8 cellular contexts compared by ENCODE assay signal in genomic region chr1:36155560-36156328, GRCh38. TPM values are rescaled to one million over a fixed set of nuclear protein-coding genes. Genes with fewer than 3 reads are reported as not detected.
DNase-seq lines count a peak whose midpoint lies in the region; ATAC-seq and TF ChIP-seq lines count a peak whose summit lies in the region.

Gene MAP7D1, plus strand, starts transcription at chr1:36156160. Its CDS starts 258 bp downstream, at chr1:36156418.

- no peaks in the 10 kb centered on the region for H3K27me3 Mint-ChIP-seq in activated T-helper 2 cell treated with anti-CD3 and anti-CD28 coated beads, Interferon-gamma antibody, Interleukin-2, Interleukin-4, amounts not matched to agents 10 μg/mL and 5 μg/mL and 100 μg/mL, durations not matched to agents 14 hours and 24 hours and 36 hours (ENCODE audit: low read depth)
- peaks cover 2% of the 10 kb centered on the region for H3K27me3 Mint-ChIP-seq in nephron progenitor cell (ENCODE audit: low read depth, poor library complexity)
- H3K27me3 Mint-ChIP-seq in stimulated activated naive CD8-positive, alpha-beta T cell treated with anti-CD3 and anti-CD28 coated beads, Interleukin-15, amount 100 ng/mL, for 72 hours = no peaks in the 10 kb centered on the region

- no peaks in the 10 kb centered on the region for H3K9me3 Mint-ChIP-seq in activated T-helper 2 cell treated with anti-CD3 and anti-CD28 coated beads, Interferon-gamma antibody, Interleukin-2, Interleukin-4, amounts not matched to agents 10 μg/mL and 5 μg/mL and 100 μg/mL, durations not matched to agents 14 hours and 24 hours and 36 hours
- H3K9me3 Mint-ChIP-seq in nephron progenitor cell = no peaks in the 10 kb centered on the region
- H3K9me3 Mint-ChIP-seq in stimulated activated naive CD8-positive, alpha-beta T cell treated with anti-CD3 and anti-CD28 coated beads, Interleukin-15, amount 100 ng/mL, for 72 hours = no peaks in the 10 kb centered on the region

- DNase-seq in COR-L47 (lab: John Stamatoyannopoulos, UW) (peak; percentile 70), HuH-7 (ENCODE audit: low spot score) (peak; percentile 78), RPMI8226 (peak; percentile 93), fibroblast of pulmonary artery (ENCODE audit: low read depth) (peak; percentile 79), nephron progenitor cell (peak; percentile 82)
- DNase-seq in activated T-helper 2 cell treated with anti-CD3 and anti-CD28 coated beads, Interferon-gamma antibody, Interleukin-2, Interleukin-4, amounts not matched to agents 10 μg/mL and 5 μg/mL and 100 μg/mL, durations not matched to agents 14 hours and 24 hours and 36 hours (ENCODE audit: low spot score) = peak; percentile 80
- peak; percentile 86 to 92 for DNase-seq in stimulated activated naive CD8-positive, alpha-beta T cell treated with anti-CD3 and anti-CD28 coated beads, Interleukin-15, amount 100 ng/mL, for 72 hours

- peak within 1 kb of the TSS; percentile 89 for H3K4me3 Mint-ChIP-seq in activated T-helper 2 cell treated with anti-CD3 and anti-CD28 coated beads, Interferon-gamma antibody, Interleukin-2, Interleukin-4, amounts not matched to agents 10 μg/mL and 5 μg/mL and 100 μg/mL, durations not matched to agents 14 hours and 24 hours and 36 hours (ENCODE audit: low read depth)
- peak within 1 kb of the TSS; percentile 87 for H3K4me3 Mint-ChIP-seq in nephron progenitor cell
- peak within 1 kb of the TSS; percentile 91 to 98 for H3K4me3 Mint-ChIP-seq in stimulated activated naive CD8-positive, alpha-beta T cell treated with anti-CD3 and anti-CD28 coated beads, Interleukin-15, amount 100 ng/mL, for 72 hours

- H3K36me3 Mint-ChIP-seq in activated T-helper 2 cell treated with anti-CD3 and anti-CD28 coated beads, Interferon-gamma antibody, Interleukin-2, Interleukin-4, amounts not matched to agents 10 μg/mL and 5 μg/mL and 100 μg/mL, durations not matched to agents 14 hours and 24 hours and 36 hours (ENCODE audit: low read depth) = peaks cover 22% of the 10 kb centered on the region
- peaks cover 13% of the 10 kb centered on the region for H3K36me3 Mint-ChIP-seq in nephron progenitor cell (ENCODE audit: low read depth)

- peaks cover 61% of the 10 kb centered on the region for H3K4me1 Mint-ChIP-seq in activated T-helper 2 cell treated with anti-CD3 and anti-CD28 coated beads, Interferon-gamma antibody, Interleukin-2, Interleukin-4, amounts not matched to agents 10 μg/mL and 5 μg/mL and 100 μg/mL, durations not matched to agents 14 hours and 24 hours and 36 hours (ENCODE audit: low read depth)
- H3K4me1 Mint-ChIP-seq in nephron progenitor cell = peaks cover 77% of the 10 kb centered on the region
- peaks cover 82% of the 10 kb centered on the region for H3K4me1 Mint-ChIP-seq in stimulated activated naive CD8-positive, alpha-beta T cell treated with anti-CD3 and anti-CD28 coated beads, Interleukin-15, amount 100 ng/mL, for 72 hours

- peak within 1 kb of the TSS; percentile 96 for H3K4me3 ChIP-seq in fibroblast of pulmonary artery (replicated peaks; ENCODE audit: low read depth, low read length)

- no peak for TF ChIP-seq CTCF in fibroblast of pulmonary artery (IDR thresholded peaks at IDR 0.05; ENCODE audit: low read length, missing control alignments)
- no peak for TF ChIP-seq CTCF in nephron progenitor cell (IDR thresholded peaks at IDR 0.05)

- H3K27ac Mint-ChIP-seq in activated T-helper 2 cell treated with anti-CD3 and anti-CD28 coated beads, Interferon-gamma antibody, Interleukin-2, Interleukin-4, amounts not matched to agents 10 μg/mL and 5 μg/mL and 100 μg/mL, durations not matched to agents 14 hours and 24 hours and 36 hours = peak within 1 kb of the TSS; percentile 90
- peak within 1 kb of the TSS; percentile 95 for H3K27ac Mint-ChIP-seq in nephron progenitor cell
- peak within 1 kb of the TSS; percentile 97 to 99 for H3K27ac Mint-ChIP-seq in stimulated activated naive CD8-positive, alpha-beta T cell treated with anti-CD3 and anti-CD28 coated beads, Interleukin-15, amount 100 ng/mL, for 72 hours

- intact Hi-C loops in activated T-helper 2 cell treated with anti-CD3 and anti-CD28 coated beads, Interferon-gamma antibody, Interleukin-2, Interleukin-4, amounts not matched to agents 10 μg/mL and 5 μg/mL and 100 μg/mL, durations not matched to agents 14 hours and 24 hours and 36 hours (cut with micrococcal nuclease) = loop anchor here (5.0 to 10.0 kb wide), 2 partner anchors 269 to 963 kb away; partner anchors contain the start of gene SFPQ

- peak; percentile 46 for ATAC-seq in GM21360 (IDR thresholded peaks at IDR 0.05; ENCODE audit: unreplicated experiment)
- ATAC-seq in stimulated activated naive CD8-positive, alpha-beta T cell treated with anti-CD3 and anti-CD28 coated beads, Interleukin-15, amount 100 ng/mL, for 72 hours = peak; percentile 70

RNA-seq across cellular contexts. Expression of gene MAP7D1, which starts in this region (rescaled TPM):
- 162 and 172 TPM in 2 replicates for total RNA-seq in activated T-helper 2 cell treated with anti-CD3 and anti-CD28 coated beads, Interferon-gamma antibody, Interleukin-2, Interleukin-4, amounts not matched to agents 10 μg/mL and 5 μg/mL and 100 μg/mL, durations not matched to agents 14 hours and 24 hours and 36 hours

Comparison
In these comparisons a context has a peak if more than half of its experiments do, and no peak if none do; other contexts are left out.
1. Peak in every context shown above with its lines: DNase-seq, ATAC-seq and H3K4me3 ChIP-seq.